1 cellular context compared by ENCODE assay signal in the genomic region with DNA sequence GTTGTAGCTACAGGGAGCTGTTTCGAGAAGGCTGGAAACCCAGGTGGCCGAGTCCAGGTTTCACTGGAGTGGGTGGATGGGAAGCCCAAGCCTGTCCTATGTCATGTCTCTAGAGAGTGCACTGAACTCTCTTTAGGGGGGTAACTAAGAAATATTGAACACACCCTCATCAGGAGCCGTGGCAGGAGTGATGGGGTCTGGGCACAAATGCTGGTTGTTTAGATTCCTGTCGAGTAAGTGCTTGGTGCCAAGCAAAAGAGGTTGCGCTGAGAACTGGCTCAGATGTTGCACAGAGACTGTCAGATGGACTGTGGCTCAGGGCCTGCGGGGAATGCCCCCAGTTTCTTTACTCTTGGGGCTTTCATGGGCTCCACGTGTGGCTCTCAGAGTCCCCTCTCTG.
A peak's percentile ranks its signal among the peaks of the same experiment; 100 is the strongest.
TF ChIP-seq lines count a peak whose summit lies in the region.

No MANE protein-coding gene starts in this region.

TF ChIP-seq in HepG2, 621 proteins besides CTCF, POLR2A, EP300 and RAD21:
- TF ChIP-seq RBM22 (optimal IDR thresholded peaks at IDR 0.05; ENCODE audit: low read length), result peak; percentile 35
- TF ChIP-seq, protein P1, sequence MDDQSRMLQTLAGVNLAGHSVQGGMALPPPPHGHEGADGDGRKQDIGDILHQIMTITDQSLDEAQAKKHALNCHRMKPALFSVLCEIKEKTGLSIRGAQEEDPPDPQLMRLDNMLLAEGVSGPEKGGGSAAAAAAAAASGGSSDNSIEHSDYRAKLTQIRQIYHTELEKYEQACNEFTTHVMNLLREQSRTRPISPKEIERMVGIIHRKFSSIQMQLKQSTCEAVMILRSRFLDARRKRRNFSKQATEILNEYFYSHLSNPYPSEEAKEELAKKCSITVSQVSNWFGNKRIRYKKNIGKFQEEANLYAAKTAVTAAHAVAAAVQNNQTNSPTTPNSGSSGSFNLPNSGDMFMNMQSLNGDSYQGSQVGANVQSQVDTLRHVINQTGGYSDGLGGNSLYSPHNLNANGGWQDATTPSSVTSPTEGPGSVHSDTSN (CRISPR knock-in tag; IDR thresholded peaks at IDR 0.05; ENCODE audit: borderline replicate concordance), result no peak
